Comparison of ENCODE assay signal across 19 cellular contexts in genomic region chr1:167450843-167451242, GRCh38.
A peak's percentile ranks its signal among the peaks of the same experiment; 100 is the strongest.
DNase-seq lines count a peak whose midpoint lies in the region; ATAC-seq lines count a peak whose summit lies in the region.
"Had no signal": no experiment of that assay in that cellular context is flagged by ENCODE, and none has a peak within 500 bp of the region (broad histone marks: within the 10 kb centered on the region; RNA-seq: fewer than 3 reads in every experiment).

No MANE protein-coding gene starts in this region.

- H3K9me3 Mint-ChIP-seq in activated naive CD8-positive, alpha-beta T cell treated with anti-CD3 and anti-CD28 coated beads for 36 hours: no peaks in the 10 kb centered on the region
- no peaks in the 10 kb centered on the region for H3K9me3 Mint-ChIP-seq in stimulated activated effector memory CD8-positive, alpha-beta T cell treated with anti-CD3 and anti-CD28 coated beads, Interleukin-12 subunit alpha, Interleukin-12 subunit beta, amount 100 ng/mL, for 72 hours
- H3K9me3 Mint-ChIP-seq: CD14-positive monocyte, H9, neural crest cell, WTC11 had no signal

- H3K27me3 Mint-ChIP-seq in T-helper 17 cell: no peaks in the 10 kb centered on the region
- H3K27me3 Mint-ChIP-seq in activated naive CD8-positive, alpha-beta T cell treated with anti-CD3 and anti-CD28 coated beads for 36 hours: no peaks in the 10 kb centered on the region

- peak overlapping the region; percentile 91 for H3K4me3 Mint-ChIP-seq in T-helper 17 cell
- H3K4me3 Mint-ChIP-seq in activated naive CD8-positive, alpha-beta T cell treated with anti-CD3 and anti-CD28 coated beads for 36 hours: peak overlapping the region; percentile 60
- H3K4me3 Mint-ChIP-seq in stimulated activated effector memory CD8-positive, alpha-beta T cell treated with anti-CD3 and anti-CD28 coated beads, Interleukin-12 subunit alpha, Interleukin-12 subunit beta, amount 100 ng/mL, for 72 hours: peak overlapping the region; percentile 64
- H3K4me3 Mint-ChIP-seq: CD14-positive monocyte, H9, neural crest cell, WTC11 had no signal

- peaks cover 2% of the 10 kb centered on the region for H3K36me3 Mint-ChIP-seq in T-helper 17 cell (ENCODE audit: low read depth)
- H3K36me3 Mint-ChIP-seq in activated naive CD8-positive, alpha-beta T cell treated with anti-CD3 and anti-CD28 coated beads for 36 hours: peaks cover 35% of the 10 kb centered on the region
- H3K36me3 Mint-ChIP-seq in stimulated activated effector memory CD8-positive, alpha-beta T cell treated with anti-CD3 and anti-CD28 coated beads, Interleukin-12 subunit alpha, Interleukin-12 subunit beta, amount 100 ng/mL, for 72 hours: peaks cover 76% of the 10 kb centered on the region
- H3K36me3 Mint-ChIP-seq: CD14-positive monocyte, WTC11 had no signal

- H3K9me3 ChIP-seq in T-helper 17 cell (ENCODE audit: control insufficient read depth, low read length, poor library complexity, severe bottlenecking): no peaks in the 10 kb centered on the region
- H3K9me3 ChIP-seq: stomach had no signal

- peaks cover 50% of the 10 kb centered on the region for H3K4me1 Mint-ChIP-seq in T-helper 17 cell
- peaks cover 68% of the 10 kb centered on the region for H3K4me1 Mint-ChIP-seq in activated naive CD8-positive, alpha-beta T cell treated with anti-CD3 and anti-CD28 coated beads for 36 hours
- H3K4me1 Mint-ChIP-seq in stimulated activated effector memory CD8-positive, alpha-beta T cell treated with anti-CD3 and anti-CD28 coated beads, Interleukin-12 subunit alpha, Interleukin-12 subunit beta, amount 100 ng/mL, for 72 hours: peaks cover 68% of the 10 kb centered on the region

- peak overlapping the region; percentile 97 for H3K27ac Mint-ChIP-seq in T-helper 17 cell
- peak overlapping the region; percentile 92 for H3K27ac Mint-ChIP-seq in activated naive CD8-positive, alpha-beta T cell treated with anti-CD3 and anti-CD28 coated beads for 36 hours
- H3K27ac Mint-ChIP-seq in stimulated activated effector memory CD8-positive, alpha-beta T cell treated with anti-CD3 and anti-CD28 coated beads, Interleukin-12 subunit alpha, Interleukin-12 subunit beta, amount 100 ng/mL, for 72 hours: peak overlapping the region; percentile 79
- H3K27ac Mint-ChIP-seq: WTC11 had no signal

- no peak for ATAC-seq in T-helper 17 cell
- ATAC-seq in stimulated activated effector memory CD8-positive, alpha-beta T cell treated with anti-CD3 and anti-CD28 coated beads, Interleukin-12 subunit alpha, Interleukin-12 subunit beta, amount 100 ng/mL, for 72 hours: peak; percentile 11
- ATAC-seq: WTC11 had no signal

- DNase-seq in activated CD8-positive, alpha-beta memory T cell treated with anti-CD3 and anti-CD28 coated beads for 24 hours: peak; percentile 66
- no peak for DNase-seq in activated CD8-positive, alpha-beta memory T cell treated with anti-CD3 and anti-CD28 coated beads, Interleukin-2, amount 50 U/mL, for 4 hours
- DNase-seq in T-helper 17 cell (no peak), LoVo (ENCODE audit: low spot score) (no peak), COLO829 (ENCODE audit: low spot score) (no peak), RKO (ENCODE audit: low spot score) (no peak)
- DNase-seq in activated naive CD8-positive, alpha-beta T cell treated with anti-CD3 and anti-CD28 coated beads for 36 hours: no peak
- no peak for DNase-seq in stimulated activated effector memory CD8-positive, alpha-beta T cell treated with anti-CD3 and anti-CD28 coated beads, Interleukin-12 subunit alpha, Interleukin-12 subunit beta, amount 100 ng/mL, for 72 hours (ENCODE audit: low spot score in 2 of 2)
- DNase-seq: DMS79 treated with DMSO at 0.1 percent for 48 hours, foreskin melanocyte, H9, Karpas-422, mesenchymal stem cell, NCI-H2171, NCI-H82, stomach had no signal
